ENCODE assay signal across 24 cellular contexts in the genomic region with DNA sequence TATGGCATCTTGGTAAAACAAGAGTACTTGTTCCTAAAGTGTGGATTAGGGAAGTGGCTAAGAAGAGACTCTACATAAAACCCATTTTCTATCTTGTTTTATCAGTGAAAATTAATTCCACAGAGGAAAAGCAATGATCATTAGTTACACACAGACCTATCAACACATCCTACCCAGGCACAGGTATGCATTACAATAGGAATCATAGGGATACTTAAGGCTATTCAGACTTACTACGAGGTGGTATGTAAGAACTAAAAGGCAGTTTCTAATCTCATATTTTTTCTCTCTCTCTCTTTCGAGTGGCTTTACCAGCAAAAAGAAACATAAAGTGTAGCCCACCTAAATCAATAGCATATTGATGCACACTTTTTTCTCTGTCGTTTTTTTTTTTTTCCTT.
"Had no signal": no experiment of that assay in that cellular context is flagged by ENCODE, and none has a peak within 500 bp of the region (broad histone marks: within the 10 kb centered on the region; RNA-seq: fewer than 3 reads in every experiment).

No MANE protein-coding gene starts in this region.

- H3K9me3 Mint-ChIP-seq: mesothelial cell of epicardium had no signal

- H3K4me3 ChIP-seq: coronary artery, dorsolateral prefrontal cortex, esophagus squamous epithelium, gastrocnemius medialis, heart right ventricle, left lung, lower lobe of right lung, mucosa of descending colon had no signal

- H3K27me3 Mint-ChIP-seq: naive B cell had no signal

- H3K9me3 ChIP-seq: esophagus squamous epithelium, gastrocnemius medialis, heart right ventricle, left lung, lower lobe of right lung, mucosa of descending colon had no signal

- DNase-seq: dermis blood vessel endothelial cell; dorsolateral prefrontal cortex; effector CD4-positive, alpha-beta T cell; effector memory CD4-positive, alpha-beta T cell; erythroblast; esophagus squamous epithelium; foreskin fibroblast; foreskin melanocyte; gastrocnemius medialis; glutamatergic neuron; head of caudate nucleus; heart right ventricle; hippocampal formation; left cardiac atrium; left lung; left ventricle myocardium superior; lower lobe of right lung; mesenchymal stem cell; mucosa of descending colon; naive B cell had no signal

- H3K27ac ChIP-seq: coronary artery, dorsolateral prefrontal cortex, epithelial cell of prostate, esophagus squamous epithelium, gastrocnemius medialis, heart right ventricle, left lung, lower lobe of right lung had no signal

- H3K36me3 ChIP-seq: esophagus squamous epithelium, gastrocnemius medialis, left lung had no signal

- H3K27me3 ChIP-seq: dorsolateral prefrontal cortex, esophagus squamous epithelium, gastrocnemius medialis, heart right ventricle, left lung had no signal

- H3K4me1 Mint-ChIP-seq: mesothelial cell of epicardium, naive B cell had no signal

- H3K4me1 ChIP-seq: esophagus squamous epithelium, gastrocnemius medialis, heart right ventricle, left lung, lower lobe of right lung had no signal

- H3K27ac Mint-ChIP-seq: mesothelial cell of epicardium, naive B cell had no signal

- H3K4me3 Mint-ChIP-seq: mesothelial cell of epicardium, naive B cell had no signal

- H3K36me3 Mint-ChIP-seq: mesothelial cell of epicardium, naive B cell had no signal

- ATAC-seq: esophagus mucosa, gastrocnemius medialis, heart right ventricle, left cardiac atrium, left lung, left ventricle myocardium superior, lower lobe of right lung, mucosa of descending colon had no signal
